Comparison of ENCODE assay signal across 1 cellular context in genomic region chr12:43763769-43764168, GRCh38.
TF ChIP-seq lines count a peak whose summit lies in the region.

No MANE protein-coding gene starts in this region.

TF ChIP-seq in IMR-90, 13 proteins besides CTCF, POLR2A, EP300 and RAD21:
- TF ChIP-seq MAZ (IDR thresholded peaks at IDR 0.05; ENCODE audit: borderline replicate concordance, low read depth, low read length) (no peak), USF2 (IDR thresholded peaks at IDR 0.05; ENCODE audit: low read depth, low read length) (no peak), NFE2L2 (IDR thresholded peaks at IDR 0.05; ENCODE audit: low read depth, low read length) (peak; percentile 81), ELK1 (IDR thresholded peaks at IDR 0.05; ENCODE audit: borderline replicate concordance, low read depth, low read length) (no peak), MAFK (IDR thresholded peaks at IDR 0.05; ENCODE audit: low read depth, low read length) (0 out of 2 replicates have a peak, but pooled peaks have one; percentile 7)
